Comparison of ENCODE assay signal across 2 cellular contexts in the genomic region with DNA sequence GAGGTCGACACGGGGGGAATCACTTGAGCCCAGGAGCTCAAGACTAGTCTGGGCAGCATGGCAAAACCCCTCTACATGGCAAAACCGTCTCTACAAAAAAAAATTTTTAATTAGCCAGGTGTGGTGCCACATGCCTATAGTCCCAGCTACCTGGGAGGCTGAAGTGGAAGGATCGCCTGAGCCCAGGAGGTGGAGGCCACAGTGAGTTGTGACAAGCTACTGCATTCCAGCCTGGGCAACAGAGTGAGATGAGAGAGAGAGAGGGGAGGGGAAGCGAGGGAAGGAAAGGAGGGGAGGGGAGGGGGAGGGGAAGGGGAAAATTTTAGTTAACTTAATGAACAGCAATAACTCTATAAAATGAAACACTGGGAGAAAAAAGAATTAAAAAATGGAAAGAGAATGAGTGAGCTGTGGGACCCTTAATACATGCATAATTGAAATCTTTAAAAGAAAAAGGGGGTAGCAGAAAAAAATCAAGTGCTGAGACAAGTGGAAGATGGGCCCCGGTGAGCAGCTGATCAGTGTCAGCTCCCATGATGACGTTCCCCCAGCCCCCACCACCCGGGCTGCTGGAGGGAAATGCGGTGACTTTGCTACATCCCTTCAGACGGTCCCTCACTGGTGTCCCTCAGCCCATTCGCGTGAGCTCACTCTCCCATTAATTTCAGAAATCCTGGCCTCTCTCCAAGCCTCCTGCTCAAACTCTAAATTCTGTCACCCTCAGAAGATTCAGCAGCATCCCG.
TF ChIP-seq lines count a peak whose summit lies in the region.

No MANE protein-coding gene starts in this region.

TF ChIP-seq in GM23338, 12 proteins besides CTCF, POLR2A, EP300 and RAD21:
- TF ChIP-seq ZNF331 (CRISPR knock-in tag; IDR thresholded peaks at IDR 0.05; ENCODE audit: low read depth), result no peak
- no peak for TF ChIP-seq EZH2phosphoT487 (IDR thresholded peaks at IDR 0.05; ENCODE audit: unreplicated experiment)
- TF ChIP-seq, protein P1, sequence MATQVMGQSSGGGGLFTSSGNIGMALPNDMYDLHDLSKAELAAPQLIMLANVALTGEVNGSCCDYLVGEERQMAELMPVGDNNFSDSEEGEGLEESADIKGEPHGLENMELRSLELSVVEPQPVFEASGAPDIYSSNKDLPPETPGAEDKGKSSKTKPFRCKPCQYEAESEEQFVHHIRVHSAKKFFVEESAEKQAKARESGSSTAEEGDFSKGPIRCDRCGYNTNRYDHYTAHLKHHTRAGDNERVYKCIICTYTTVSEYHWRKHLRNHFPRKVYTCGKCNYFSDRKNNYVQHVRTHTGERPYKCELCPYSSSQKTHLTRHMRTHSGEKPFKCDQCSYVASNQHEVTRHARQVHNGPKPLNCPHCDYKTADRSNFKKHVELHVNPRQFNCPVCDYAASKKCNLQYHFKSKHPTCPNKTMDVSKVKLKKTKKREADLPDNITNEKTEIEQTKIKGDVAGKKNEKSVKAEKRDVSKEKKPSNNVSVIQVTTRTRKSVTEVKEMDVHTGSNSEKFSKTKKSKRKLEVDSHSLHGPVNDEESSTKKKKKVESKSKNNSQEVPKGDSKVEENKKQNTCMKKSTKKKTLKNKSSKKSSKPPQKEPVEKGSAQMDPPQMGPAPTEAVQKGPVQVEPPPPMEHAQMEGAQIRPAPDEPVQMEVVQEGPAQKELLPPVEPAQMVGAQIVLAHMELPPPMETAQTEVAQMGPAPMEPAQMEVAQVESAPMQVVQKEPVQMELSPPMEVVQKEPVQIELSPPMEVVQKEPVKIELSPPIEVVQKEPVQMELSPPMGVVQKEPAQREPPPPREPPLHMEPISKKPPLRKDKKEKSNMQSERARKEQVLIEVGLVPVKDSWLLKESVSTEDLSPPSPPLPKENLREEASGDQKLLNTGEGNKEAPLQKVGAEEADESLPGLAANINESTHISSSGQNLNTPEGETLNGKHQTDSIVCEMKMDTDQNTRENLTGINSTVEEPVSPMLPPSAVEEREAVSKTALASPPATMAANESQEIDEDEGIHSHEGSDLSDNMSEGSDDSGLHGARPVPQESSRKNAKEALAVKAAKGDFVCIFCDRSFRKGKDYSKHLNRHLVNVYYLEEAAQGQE (IDR thresholded peaks at IDR 0.05; ENCODE audit: unreplicated experiment), result no peak
- TF ChIP-seq, protein P2, sequence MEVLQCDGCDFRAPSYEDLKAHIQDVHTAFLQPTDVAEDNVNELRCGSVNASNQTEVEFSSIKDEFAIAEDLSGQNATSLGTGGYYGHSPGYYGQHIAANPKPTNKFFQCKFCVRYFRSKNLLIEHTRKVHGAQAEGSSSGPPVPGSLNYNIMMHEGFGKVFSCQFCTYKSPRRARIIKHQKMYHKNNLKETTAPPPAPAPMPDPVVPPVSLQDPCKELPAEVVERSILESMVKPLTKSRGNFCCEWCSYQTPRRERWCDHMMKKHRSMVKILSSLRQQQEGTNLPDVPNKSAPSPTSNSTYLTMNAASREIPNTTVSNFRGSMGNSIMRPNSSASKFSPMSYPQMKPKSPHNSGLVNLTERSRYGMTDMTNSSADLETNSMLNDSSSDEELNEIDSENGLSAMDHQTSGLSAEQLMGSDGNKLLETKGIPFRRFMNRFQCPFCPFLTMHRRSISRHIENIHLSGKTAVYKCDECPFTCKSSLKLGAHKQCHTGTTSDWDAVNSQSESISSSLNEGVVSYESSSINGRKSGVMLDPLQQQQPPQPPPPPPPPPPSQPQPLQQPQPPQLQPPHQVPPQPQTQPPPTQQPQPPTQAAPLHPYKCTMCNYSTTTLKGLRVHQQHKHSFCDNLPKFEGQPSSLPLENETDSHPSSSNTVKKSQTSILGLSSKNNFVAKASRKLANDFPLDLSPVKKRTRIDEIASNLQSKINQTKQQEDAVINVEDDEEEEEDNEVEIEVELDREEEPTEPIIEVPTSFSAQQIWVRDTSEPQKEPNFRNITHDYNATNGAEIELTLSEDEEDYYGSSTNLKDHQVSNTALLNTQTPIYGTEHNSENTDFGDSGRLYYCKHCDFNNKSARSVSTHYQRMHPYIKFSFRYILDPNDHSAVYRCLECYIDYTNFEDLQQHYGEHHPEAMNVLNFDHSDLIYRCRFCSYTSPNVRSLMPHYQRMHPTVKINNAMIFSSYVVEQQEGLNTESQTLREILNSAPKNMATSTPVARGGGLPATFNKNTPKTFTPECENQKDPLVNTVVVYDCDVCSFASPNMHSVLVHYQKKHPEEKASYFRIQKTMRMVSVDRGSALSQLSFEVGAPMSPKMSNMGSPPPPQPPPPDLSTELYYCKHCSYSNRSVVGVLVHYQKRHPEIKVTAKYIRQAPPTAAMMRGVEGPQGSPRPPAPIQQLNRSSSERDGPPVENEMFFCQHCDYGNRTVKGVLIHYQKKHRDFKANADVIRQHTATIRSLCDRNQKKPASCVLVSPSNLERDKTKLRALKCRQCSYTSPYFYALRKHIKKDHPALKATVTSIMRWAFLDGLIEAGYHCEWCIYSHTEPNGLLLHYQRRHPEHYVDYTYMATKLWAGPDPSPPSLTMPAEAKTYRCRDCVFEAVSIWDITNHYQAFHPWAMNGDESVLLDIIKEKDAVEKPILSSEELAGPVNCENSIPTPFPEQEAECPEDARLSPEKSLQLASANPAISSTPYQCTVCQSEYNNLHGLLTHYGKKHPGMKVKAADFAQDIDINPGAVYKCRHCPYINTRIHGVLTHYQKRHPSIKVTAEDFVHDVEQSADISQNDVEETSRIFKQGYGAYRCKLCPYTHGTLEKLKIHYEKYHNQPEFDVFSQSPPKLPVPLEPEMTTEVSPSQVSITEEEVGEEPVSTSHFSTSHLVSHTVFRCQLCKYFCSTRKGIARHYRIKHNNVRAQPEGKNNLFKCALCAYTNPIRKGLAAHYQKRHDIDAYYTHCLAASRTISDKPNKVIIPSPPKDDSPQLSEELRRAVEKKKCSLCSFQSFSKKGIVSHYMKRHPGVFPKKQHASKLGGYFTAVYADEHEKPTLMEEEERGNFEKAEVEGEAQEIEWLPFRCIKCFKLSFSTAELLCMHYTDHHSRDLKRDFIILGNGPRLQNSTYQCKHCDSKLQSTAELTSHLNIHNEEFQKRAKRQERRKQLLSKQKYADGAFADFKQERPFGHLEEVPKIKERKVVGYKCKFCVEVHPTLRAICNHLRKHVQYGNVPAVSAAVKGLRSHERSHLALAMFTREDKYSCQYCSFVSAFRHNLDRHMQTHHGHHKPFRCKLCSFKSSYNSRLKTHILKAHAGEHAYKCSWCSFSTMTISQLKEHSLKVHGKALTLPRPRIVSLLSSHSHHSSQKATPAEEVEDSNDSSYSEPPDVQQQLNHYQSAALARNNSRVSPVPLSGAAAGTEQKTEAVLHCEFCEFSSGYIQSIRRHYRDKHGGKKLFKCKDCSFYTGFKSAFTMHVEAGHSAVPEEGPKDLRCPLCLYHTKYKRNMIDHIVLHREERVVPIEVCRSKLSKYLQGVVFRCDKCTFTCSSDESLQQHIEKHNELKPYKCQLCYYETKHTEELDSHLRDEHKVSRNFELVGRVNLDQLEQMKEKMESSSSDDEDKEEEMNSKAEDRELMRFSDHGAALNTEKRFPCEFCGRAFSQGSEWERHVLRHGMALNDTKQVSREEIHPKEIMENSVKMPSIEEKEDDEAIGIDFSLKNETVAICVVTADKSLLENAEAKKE (CRISPR knock-in tag; IDR thresholded peaks at IDR 0.05), result no peak
- no peak for TF ChIP-seq NANOG (IDR thresholded peaks at IDR 0.05; ENCODE audit: borderline replicate concordance)
- no peak for TF ChIP-seq POLR2AphosphoS5 (IDR thresholded peaks at IDR 0.05; ENCODE audit: low read depth)
- no peak for TF ChIP-seq CREB1 (CRISPR knock-in tag; IDR thresholded peaks at IDR 0.05; ENCODE audit: low read depth)
- no peak for TF ChIP-seq STAT1 (IDR thresholded peaks at IDR 0.05; ENCODE audit: unreplicated experiment)
- TF ChIP-seq EZH2 (IDR thresholded peaks at IDR 0.05; ENCODE audit: low read depth, unreplicated experiment), result no peak

TF ChIP-seq in HepG2, 621 proteins besides CTCF, POLR2A, EP300 and RAD21 (continues in another document):
- no peak for TF ChIP-seq PITX1 (CRISPR knock-in tag; IDR thresholded peaks at IDR 0.05)
- no peak for TF ChIP-seq HIVEP1 (CRISPR knock-in tag; IDR thresholded peaks at IDR 0.05)
- TF ChIP-seq NR3C1 (CRISPR knock-in tag; IDR thresholded peaks at IDR 0.05), result no peak
- TF ChIP-seq ZNF567 (CRISPR knock-in tag; IDR thresholded peaks at IDR 0.05; ENCODE audit: borderline replicate concordance), result no peak
- TF ChIP-seq ZNF557 (CRISPR knock-in tag; IDR thresholded peaks at IDR 0.05), result no peak
- TF ChIP-seq ZNF556 (CRISPR knock-in tag; IDR thresholded peaks at IDR 0.05; ENCODE audit: borderline replicate concordance), result no peak
- TF ChIP-seq ZNF446 (CRISPR knock-in tag; IDR thresholded peaks at IDR 0.05), result no peak
- no peak for TF ChIP-seq HNRNPH1 (optimal IDR thresholded peaks at IDR 0.05; ENCODE audit: low read depth, low read length)
- no peak for TF ChIP-seq ATF7-NPFF (CRISPR knock-in tag; IDR thresholded peaks at IDR 0.05; ENCODE audit: low read depth)
- TF ChIP-seq RBFOX2 (IDR thresholded peaks at IDR 0.05; ENCODE audit: low read depth, low read length), result peak; percentile 53
- TF ChIP-seq FOXO1 (CRISPR knock-in tag; IDR thresholded peaks at IDR 0.05), result no peak
- no peak for TF ChIP-seq ZNF180 (CRISPR knock-in tag; IDR thresholded peaks at IDR 0.05; ENCODE audit: borderline replicate concordance, low read depth)
- peak; percentile 60 for TF ChIP-seq TEAD3 (CRISPR knock-in tag; optimal IDR thresholded peaks at IDR 0.05; ENCODE audit: borderline replicate concordance)
- TF ChIP-seq CC2D1A (CRISPR knock-in tag; IDR thresholded peaks at IDR 0.05), result no peak
- TF ChIP-seq, protein P3, sequence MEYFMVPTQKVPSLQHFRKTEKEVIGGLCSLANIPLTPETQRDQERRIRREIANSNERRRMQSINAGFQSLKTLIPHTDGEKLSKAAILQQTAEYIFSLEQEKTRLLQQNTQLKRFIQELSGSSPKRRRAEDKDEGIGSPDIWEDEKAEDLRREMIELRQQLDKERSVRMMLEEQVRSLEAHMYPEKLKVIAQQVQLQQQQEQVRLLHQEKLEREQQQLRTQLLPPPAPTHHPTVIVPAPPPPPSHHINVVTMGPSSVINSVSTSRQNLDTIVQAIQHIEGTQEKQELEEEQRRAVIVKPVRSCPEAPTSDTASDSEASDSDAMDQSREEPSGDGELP (IDR thresholded peaks at IDR 0.05; ENCODE audit: borderline replicate concordance, low read depth), result peak; percentile 73; the same call in 1 of the 2 replicates
- TF ChIP-seq ASH2L (IDR thresholded peaks at IDR 0.05; ENCODE audit: insufficient read length, low read depth, low read length), result peak; percentile 26
- TF ChIP-seq TCF7L2 (IDR thresholded peaks at IDR 0.05; ENCODE audit: low read depth, low read length), result no peak
- TF ChIP-seq, protein P4, sequence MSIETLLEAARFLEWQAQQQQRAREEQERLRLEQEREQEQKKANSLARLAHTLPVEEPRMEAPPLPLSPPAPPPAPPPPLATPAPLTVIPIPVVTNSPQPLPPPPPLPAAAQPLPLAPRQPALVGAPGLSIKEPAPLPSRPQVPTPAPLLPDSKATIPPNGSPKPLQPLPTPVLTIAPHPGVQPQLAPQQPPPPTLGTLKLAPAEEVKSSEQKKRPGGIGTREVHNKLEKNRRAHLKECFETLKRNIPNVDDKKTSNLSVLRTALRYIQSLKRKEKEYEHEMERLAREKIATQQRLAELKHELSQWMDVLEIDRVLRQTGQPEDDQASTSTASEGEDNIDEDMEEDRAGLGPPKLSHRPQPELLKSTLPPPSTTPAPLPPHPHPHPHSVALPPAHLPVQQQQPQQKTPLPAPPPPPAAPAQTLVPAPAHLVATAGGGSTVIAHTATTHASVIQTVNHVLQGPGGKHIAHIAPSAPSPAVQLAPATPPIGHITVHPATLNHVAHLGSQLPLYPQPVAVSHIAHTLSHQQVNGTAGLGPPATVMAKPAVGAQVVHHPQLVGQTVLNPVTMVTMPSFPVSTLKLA (IDR thresholded peaks at IDR 0.05), result no peak
- no peak for TF ChIP-seq ZNF562 (CRISPR knock-in tag; IDR thresholded peaks at IDR 0.05; ENCODE audit: borderline replicate concordance)
- no peak for TF ChIP-seq ZIK1 (CRISPR knock-in tag; IDR thresholded peaks at IDR 0.05; ENCODE audit: borderline replicate concordance, low read depth)
- TF ChIP-seq HDAC1 (CRISPR knock-in tag; IDR thresholded peaks at IDR 0.05), result no peak
- TF ChIP-seq PCBP1 (IDR thresholded peaks at IDR 0.05; ENCODE audit: borderline replicate concordance, low read depth, low read length), result peak; percentile 82; the same call in 1 of the 2 replicates
- TF ChIP-seq, protein P5, sequence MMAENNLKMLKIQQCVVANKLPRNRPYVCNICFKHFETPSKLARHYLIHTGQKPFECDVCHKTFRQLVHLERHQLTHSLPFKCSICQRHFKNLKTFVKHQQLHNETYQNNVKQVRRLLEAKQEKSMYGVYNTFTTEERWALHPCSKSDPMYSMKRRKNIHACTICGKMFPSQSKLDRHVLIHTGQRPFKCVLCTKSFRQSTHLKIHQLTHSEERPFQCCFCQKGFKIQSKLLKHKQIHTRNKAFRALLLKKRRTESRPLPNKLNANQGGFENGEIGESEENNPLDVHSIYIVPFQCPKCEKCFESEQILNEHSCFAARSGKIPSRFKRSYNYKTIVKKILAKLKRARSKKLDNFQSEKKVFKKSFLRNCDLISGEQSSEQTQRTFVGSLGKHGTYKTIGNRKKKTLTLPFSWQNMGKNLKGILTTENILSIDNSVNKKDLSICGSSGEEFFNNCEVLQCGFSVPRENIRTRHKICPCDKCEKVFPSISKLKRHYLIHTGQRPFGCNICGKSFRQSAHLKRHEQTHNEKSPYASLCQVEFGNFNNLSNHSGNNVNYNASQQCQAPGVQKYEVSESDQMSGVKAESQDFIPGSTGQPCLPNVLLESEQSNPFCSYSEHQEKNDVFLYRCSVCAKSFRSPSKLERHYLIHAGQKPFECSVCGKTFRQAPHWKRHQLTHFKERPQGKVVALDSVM (CRISPR knock-in tag; IDR thresholded peaks at IDR 0.05), result peak; percentile 96
- no peak for TF ChIP-seq HCFC1 (IDR thresholded peaks at IDR 0.05; ENCODE audit: low read depth, low read length)
- TF ChIP-seq RBAK (CRISPR knock-in tag; IDR thresholded peaks at IDR 0.05), result no peak
- TF ChIP-seq ZSCAN30 (CRISPR knock-in tag; IDR thresholded peaks at IDR 0.05), result no peak
- TF ChIP-seq, protein P6, sequence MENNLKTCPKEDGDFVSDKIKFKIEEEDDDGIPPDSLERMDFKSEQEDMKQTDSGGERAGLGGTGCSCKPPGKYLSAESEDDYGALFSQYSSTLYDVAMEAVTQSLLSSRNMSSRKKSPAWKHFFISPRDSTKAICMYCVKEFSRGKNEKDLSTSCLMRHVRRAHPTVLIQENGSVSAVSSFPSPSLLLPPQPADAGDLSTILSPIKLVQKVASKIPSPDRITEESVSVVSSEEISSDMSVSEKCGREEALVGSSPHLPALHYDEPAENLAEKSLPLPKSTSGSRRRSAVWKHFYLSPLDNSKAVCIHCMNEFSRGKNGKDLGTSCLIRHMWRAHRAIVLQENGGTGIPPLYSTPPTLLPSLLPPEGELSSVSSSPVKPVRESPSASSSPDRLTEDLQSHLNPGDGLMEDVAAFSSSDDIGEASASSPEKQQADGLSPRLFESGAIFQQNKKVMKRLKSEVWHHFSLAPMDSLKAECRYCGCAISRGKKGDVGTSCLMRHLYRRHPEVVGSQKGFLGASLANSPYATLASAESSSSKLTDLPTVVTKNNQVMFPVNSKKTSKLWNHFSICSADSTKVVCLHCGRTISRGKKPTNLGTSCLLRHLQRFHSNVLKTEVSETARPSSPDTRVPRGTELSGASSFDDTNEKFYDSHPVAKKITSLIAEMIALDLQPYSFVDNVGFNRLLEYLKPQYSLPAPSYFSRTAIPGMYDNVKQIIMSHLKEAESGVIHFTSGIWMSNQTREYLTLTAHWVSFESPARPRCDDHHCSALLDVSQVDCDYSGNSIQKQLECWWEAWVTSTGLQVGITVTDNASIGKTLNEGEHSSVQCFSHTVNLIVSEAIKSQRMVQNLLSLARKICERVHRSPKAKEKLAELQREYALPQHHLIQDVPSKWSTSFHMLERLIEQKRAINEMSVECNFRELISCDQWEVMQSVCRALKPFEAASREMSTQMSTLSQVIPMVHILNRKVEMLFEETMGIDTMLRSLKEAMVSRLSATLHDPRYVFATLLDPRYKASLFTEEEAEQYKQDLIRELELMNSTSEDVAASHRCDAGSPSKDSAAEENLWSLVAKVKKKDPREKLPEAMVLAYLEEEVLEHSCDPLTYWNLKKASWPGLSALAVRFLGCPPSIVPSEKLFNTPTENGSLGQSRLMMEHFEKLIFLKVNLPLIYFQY (CRISPR knock-in tag; IDR thresholded peaks at IDR 0.05; ENCODE audit: borderline replicate concordance), result no peak
